In the genomic region with DNA sequence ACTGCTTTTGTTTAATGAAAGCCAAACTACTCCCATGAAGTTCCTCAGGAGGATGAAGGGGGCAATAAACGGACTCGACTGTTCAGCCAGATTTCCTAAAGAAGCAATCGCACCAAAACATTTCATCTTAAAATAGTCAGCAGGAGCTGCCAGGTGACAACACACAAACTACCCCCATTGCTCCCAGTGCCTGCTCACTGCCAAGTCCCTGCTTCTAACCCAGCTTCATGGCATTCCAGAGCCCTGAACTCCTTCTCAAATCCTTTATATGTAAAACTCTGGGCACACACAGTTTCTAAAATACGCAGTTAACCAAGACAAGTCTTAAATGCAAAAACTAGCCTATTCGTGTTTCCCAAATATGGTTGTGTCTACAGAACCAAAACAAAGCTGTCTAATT, we compare ENCODE assay signal across 17 cellular contexts.
DNase-seq lines count a peak whose midpoint lies in the region; ATAC-seq and TF ChIP-seq lines count a peak whose summit lies in the region.
"Had no signal": no experiment of that assay in that cellular context is flagged by ENCODE, and none has a peak within 500 bp of the region (broad histone marks: within the 10 kb centered on the region; RNA-seq: fewer than 3 reads in every experiment).

No MANE protein-coding gene starts in this region.

- H3K9me3 ChIP-seq in Caco-2 (no peaks in the 10 kb centered on the region), right lobe of liver (no peaks in the 10 kb centered on the region), skeletal muscle tissue (ENCODE audit: control insufficient read depth in 3 of 3, low read length in 3 of 3) (no peaks in the 10 kb centered on the region), OCI-LY7 (ENCODE audit: low read length) (no peaks in the 10 kb centered on the region), osteoblast (ENCODE audit: low read depth, low read length) (no peaks in the 10 kb centered on the region)
- H3K9me3 ChIP-seq: HAP-1, ovary, thyroid gland had no signal

- no peaks in the 10 kb centered on the region for H3K9me3 Mint-ChIP-seq in Caco-2 (ENCODE audit: unreplicated experiment)
- H3K9me3 Mint-ChIP-seq: activated CD4-positive, alpha-beta memory T cell treated with anti-CD3 and anti-CD28 coated beads for 36 hours; activated T-cell treated with anti-CD3 and anti-CD28 coated beads, Interleukin-2, amount 50 U/mL, for 24 hours had no signal

- H3K27me3 ChIP-seq in Caco-2 (replicated peaks; ENCODE audit: control insufficient read depth, insufficient read depth, low read length) (no peaks in the 10 kb centered on the region), right lobe of liver (no peaks in the 10 kb centered on the region), skeletal muscle tissue (ENCODE audit: control insufficient read depth in 3 of 3, insufficient read depth in 3 of 3, low read length in 3 of 3) (no peaks in the 10 kb centered on the region), osteoblast (ENCODE audit: insufficient read depth, low read length) (no peaks in the 10 kb centered on the region)
- H3K27me3 ChIP-seq: ovary, thyroid gland had no signal

- H3K27ac ChIP-seq in coronary artery (peak overlapping the region; percentile 87), right lobe of liver (peak overlapping the region in 2 of 3 donors; percentile 24 to 41), skeletal muscle tissue (ENCODE audit: low read depth, low read length) (peak overlapping the region; percentile 72), OCI-LY7 (ENCODE audit: low read depth, low read length, poor library complexity, severe bottlenecking) (no peak overlapping the region), osteoblast (ENCODE audit: low read depth, low read length) (no peak overlapping the region)
- H3K27ac ChIP-seq: ovary, thyroid gland had no signal

- TF ChIP-seq CTCF in Caco-2 (IDR thresholded peaks at IDR 0.05; ENCODE audit: insufficient read depth in 1 of 2, low read depth in 1 of 2, low read length in 1 of 2, severe bottlenecking in 1 of 2, unreplicated experiment in 1 of 2) (no peak), coronary artery (IDR thresholded peaks at IDR 0.05) (no peak), right lobe of liver (IDR thresholded peaks at IDR 0.05) (no peak), OCI-LY7 (conservative IDR thresholded peaks at IDR 0.05; ENCODE audit: low read length) (no peak), GM10266 (IDR thresholded peaks at IDR 0.05; ENCODE audit: control insufficient read depth, insufficient read depth, low read depth, missing control alignments) (no peak), osteoblast (IDR thresholded peaks at IDR 0.05; ENCODE audit: extremely low read depth, low read depth, low read length) (no peak)

- H3K4me1 Mint-ChIP-seq in Caco-2 (ENCODE audit: low read depth, unreplicated experiment): peaks cover 27% of the 10 kb centered on the region

- H2AFZ ChIP-seq in OCI-LY7 (ENCODE audit: low read length) (no peak overlapping the region), osteoblast (ENCODE audit: low read length) (no peak overlapping the region)

- BruUV-seq in Caco-2 (replicated peaks; lab: Mats Ljungman, UMichigan): no TSS peak
- no TSS peak for BruUV-seq in OCI-LY7 (replicated peaks; lab: Mats Ljungman, UMichigan)

- no peaks in the 10 kb centered on the region for H3K9me2 ChIP-seq in OCI-LY7 (ENCODE audit: insufficient read depth, low read length)

- peaks cover 6% of the 10 kb centered on the region for H3K36me3 Mint-ChIP-seq in Caco-2 (ENCODE audit: insufficient read depth, unreplicated experiment)
- H3K36me3 Mint-ChIP-seq: activated CD4-positive, alpha-beta memory T cell treated with anti-CD3 and anti-CD28 coated beads for 36 hours had no signal

- no peak for ATAC-seq in right lobe of liver
- no peak for ATAC-seq in GM19324 (IDR thresholded peaks at IDR 0.05; ENCODE audit: low FRiP score, unreplicated experiment)

- H3K79me2 ChIP-seq in OCI-LY7 (ENCODE audit: insufficient read depth, low read depth, low read length) (no peaks in the 10 kb centered on the region), osteoblast (ENCODE audit: insufficient read depth, low read length) (no peaks in the 10 kb centered on the region)

- CTCF ChIA-PET in Caco-2 (lab: Charles Lee) (interaction anchor here (1.2 kb wide), 1 partner anchor 16 kb away, joined by 4 read pairs; no protein-coding TSS in a partner anchor), OCI-LY7 (lab: Charles Lee; ENCODE audit: unreplicated experiment) (no interaction called here)

- H3K4me2 ChIP-seq in OCI-LY7 (ENCODE audit: low read length) (no peak overlapping the region), osteoblast (ENCODE audit: insufficient read depth, low read length) (no peak overlapping the region)

- no peaks in the 10 kb centered on the region for H3K27me3 Mint-ChIP-seq in Caco-2 (ENCODE audit: insufficient read depth, unreplicated experiment)

- TF ChIP-seq POLR2A in right lobe of liver (IDR thresholded peaks at IDR 0.05): no peak

- POLR2A ChIA-PET in Caco-2 (lab: Charles Lee) (no interaction called here), OCI-LY7 (lab: Charles Lee) (interaction anchor here (0.7 kb wide), 1 partner anchor 12 kb away, joined by 4 read pairs; no protein-coding TSS in a partner anchor)

- no peaks in the 10 kb centered on the region for H4K20me1 ChIP-seq in OCI-LY7 (ENCODE audit: insufficient read depth, low read length)
- H4K20me1 ChIP-seq in osteoblast (ENCODE audit: insufficient read depth, low read length): no peaks in the 10 kb centered on the region

- H3K4me3 ChIP-seq in Caco-2 (ENCODE audit: low read depth, low read length) (no peak overlapping the region), coronary artery (no peak overlapping the region), right lobe of liver (no peak overlapping the region), skeletal muscle tissue (ENCODE audit: low read length in 3 of 3) (peak overlapping the region; percentile 15 to 18 (median 16)), OCI-LY7 (ENCODE audit: low read depth, low read length, poor library complexity, severe bottlenecking) (no peak overlapping the region), osteoblast (ENCODE audit: insufficient read depth, low read length) (no peak overlapping the region)
- H3K4me3 ChIP-seq: HAP-1, ovary, thyroid gland had no signal

- H3K27ac Mint-ChIP-seq in Caco-2 (ENCODE audit: unreplicated experiment): peak overlapping the region; percentile 7
- H3K27ac Mint-ChIP-seq: activated CD4-positive, alpha-beta memory T cell treated with anti-CD3 and anti-CD28 coated beads for 36 hours; activated T-cell treated with anti-CD3 and anti-CD28 coated beads, Interleukin-2, amount 50 U/mL, for 24 hours had no signal

- H3K9ac ChIP-seq in skeletal muscle tissue (ENCODE audit: low read depth in 1 of 3, low read length in 3 of 3): peak overlapping the region in 2 of 3 donors; percentile 4 to 54

- H3K36me3 ChIP-seq in Caco-2 (ENCODE audit: control insufficient read depth, insufficient read depth, low read length): no peaks in the 10 kb centered on the region
- H3K36me3 ChIP-seq in right lobe of liver: no peaks in the 10 kb centered on the region
- H3K36me3 ChIP-seq in skeletal muscle tissue (ENCODE audit: control insufficient read depth in 3 of 3, insufficient read depth in 3 of 3, low read length in 3 of 3): no peaks in the 10 kb centered on the region
- H3K36me3 ChIP-seq in OCI-LY7 (ENCODE audit: insufficient read depth, low read length): no peaks in the 10 kb centered on the region
- H3K36me3 ChIP-seq in osteoblast (ENCODE audit: insufficient read depth, low read length): no peaks in the 10 kb centered on the region
- H3K36me3 ChIP-seq: HAP-1, ovary, thyroid gland had no signal

- no peak overlapping the region for H3K4me3 Mint-ChIP-seq in Caco-2 (ENCODE audit: unreplicated experiment)
- H3K4me3 Mint-ChIP-seq: activated CD4-positive, alpha-beta memory T cell treated with anti-CD3 and anti-CD28 coated beads for 36 hours; activated T-cell treated with anti-CD3 and anti-CD28 coated beads, Interleukin-2, amount 50 U/mL, for 24 hours had no signal

- WGBS in right lobe of liver (ENCODE audit: insufficient coverage, low coverage, low lambda C conversion rate, missing lambda C conversion rate): 62% methylated on average over 5 of the region's 5 CpGs

- H3K4me1 ChIP-seq in Caco-2 (peaks cover 17% of the 10 kb centered on the region), right lobe of liver (peaks cover 0 to 28% (median 10%) of the 10 kb centered on the region in 4 donors), skeletal muscle tissue (ENCODE audit: control insufficient read depth in 3 of 3, insufficient read depth in 3 of 3, low read length in 3 of 3) (peaks cover 21 to 50% (median 26%) of the 10 kb centered on the region in 3 donors), OCI-LY7 (ENCODE audit: insufficient read depth, low read length, poor library complexity, severe bottlenecking) (no peaks in the 10 kb centered on the region), osteoblast (ENCODE audit: insufficient read depth, low read length) (no peaks in the 10 kb centered on the region)
- H3K4me1 ChIP-seq: HAP-1 had no signal

- intact Hi-C loops in Caco-2 (cut with micrococcal nuclease; ENCODE audit: unreplicated experiment): loop anchor here (2.0 kb wide), 1 partner anchor 16 kb away; no protein-coding TSS in a partner anchor
- intact Hi-C loops in right lobe of liver (cut with DNase I): no loop called here
- intact Hi-C loops in OCI-LY7 (cut with micrococcal nuclease; ENCODE audit: unreplicated experiment): no loop called here

- DNase-seq in Caco-2 (no peak), coronary artery (ENCODE audit: low spot score) (peak; percentile 89), right lobe of liver (no peak), OCI-LY7 (ENCODE audit: low spot score) (no peak), GM10266 (ENCODE audit: extremely low spot score) (no peak), osteoblast (ENCODE audit: insufficient read length, low spot score, missing footprints) (no peak)
- DNase-seq: activated CD4-positive, alpha-beta memory T cell treated with anti-CD3 and anti-CD28 coated beads for 36 hours; activated naive CD4-positive, alpha-beta T cell treated with anti-CD3 and anti-CD28 coated beads, Interleukin-2, amount 50 U/mL, for 16 hours; activated T-cell treated with anti-CD3 and anti-CD28 coated beads, Interleukin-2, amount 50 U/mL, for 24 hours; DMS79 treated with DMSO at 0.1 percent for 48 hours; effector CD4-positive, alpha-beta T cell; ovary; SW 1271; thyroid gland had no signal

Comparison
In these comparisons a context has a peak if more than half of its experiments do, and no peak if none do; other contexts are left out.
1. H3K4me3 ChIP-seq: peak in skeletal muscle tissue (3 of 3); none in Caco-2 (single experiment), coronary artery (single experiment), right lobe of liver (0 of 3), OCI-LY7 (single experiment) and osteoblast (single experiment).
2. H3K27ac ChIP-seq: peak in coronary artery (2 of 2), right lobe of liver (2 of 3) and skeletal muscle tissue (single experiment); none in OCI-LY7 (single experiment) and osteoblast (single experiment).